ENCODE assay signal across 9 cellular contexts in genomic region chr3:86991840-86992430, GRCh38. TPM values are rescaled to one million over a fixed set of nuclear protein-coding genes. Genes with fewer than 3 reads are reported as not detected.
DNase-seq lines count a peak whose midpoint lies in the region; ATAC-seq and TF ChIP-seq lines count a peak whose summit lies in the region.
"Had no signal": no experiment of that assay in that cellular context is flagged by ENCODE, and none has a peak within 500 bp of the region (broad histone marks: within the 10 kb centered on the region; RNA-seq: fewer than 3 reads in every experiment).

No MANE protein-coding gene starts in this region.

- no peak overlapping the region for H3K9ac ChIP-seq in Loucy (ENCODE audit: low read depth, low read length, poor library complexity, severe bottlenecking)

- no peaks in the 10 kb centered on the region for H3F3A ChIP-seq in Loucy (ENCODE audit: low read depth)

- H3K36me3 ChIP-seq in Loucy (ENCODE audit: insufficient read depth, low read length) (no peaks in the 10 kb centered on the region), ectodermal cell (ENCODE audit: control insufficient read depth, insufficient read depth, low read length) (no peaks in the 10 kb centered on the region), upper lobe of right lung (no peaks in the 10 kb centered on the region)
- H3K36me3 ChIP-seq: cardiac muscle cell had no signal

- H3K9me2 ChIP-seq in Loucy (replicated peaks; ENCODE audit: low read depth, low read length), result no peaks in the 10 kb centered on the region

- H3K79me2 ChIP-seq in Loucy (ENCODE audit: insufficient read depth, low read length), result no peaks in the 10 kb centered on the region

- intact Hi-C loops in upper lobe of right lung (cut with DNase I), result no loop called here

- TF ChIP-seq CTCF in Loucy (conservative IDR thresholded peaks at IDR 0.05; ENCODE audit: low read length) (no peak), upper lobe of right lung (IDR thresholded peaks at IDR 0.05) (no peak)

- 86 to 88% methylated on average over 7 of the region's 8 CpGs for WGBS in ectodermal cell, 2 experiments

- H3K27ac ChIP-seq in ectodermal cell (ENCODE audit: insufficient read depth, low read depth, low read length, poor library complexity, severe bottlenecking), result no peak overlapping the region
- no peak overlapping the region for H3K27ac ChIP-seq in upper lobe of right lung
- H3K27ac ChIP-seq: cardiac muscle cell had no signal

- peak overlapping the region; percentile 70 for H3K4me2 ChIP-seq in Loucy (ENCODE audit: low read depth, low read length, poor library complexity, severe bottlenecking)

- peak overlapping the region; percentile 74 for H3K4me3 ChIP-seq in Loucy (ENCODE audit: low read length, poor library complexity, severe bottlenecking)
- H3K4me3 ChIP-seq in ectodermal cell (ENCODE audit: insufficient read depth, low read depth, low read length), result peak overlapping the region; percentile 66
- peak overlapping the region; percentile 57 for H3K4me3 ChIP-seq in upper lobe of right lung

- H2AFZ ChIP-seq in Loucy (ENCODE audit: low read length), result peak overlapping the region; percentile 96; the same call in 1 of the 2 replicates

- H3K4me1 ChIP-seq in Loucy (ENCODE audit: insufficient read depth, low read length, poor library complexity, severe bottlenecking), result no peaks in the 10 kb centered on the region
- H3K4me1 ChIP-seq in ectodermal cell (ENCODE audit: control insufficient read depth, insufficient read depth, low read length), result no peaks in the 10 kb centered on the region
- no peaks in the 10 kb centered on the region for H3K4me1 ChIP-seq in upper lobe of right lung

- H3K27me3 ChIP-seq in Loucy (ENCODE audit: insufficient read depth, low read length, poor library complexity, severe bottlenecking) (peaks cover 4% of the 10 kb centered on the region), ectodermal cell (ENCODE audit: control insufficient read depth, insufficient read depth, low read length, poor library complexity, severe bottlenecking) (peaks cover 14% of the 10 kb centered on the region), upper lobe of right lung (peaks cover 8% of the 10 kb centered on the region)

- no peaks in the 10 kb centered on the region for H4K20me1 ChIP-seq in Loucy (ENCODE audit: insufficient read depth, low read length, poor library complexity, severe bottlenecking)

- ATAC-seq in upper lobe of right lung, result no peak

- peak; percentile 37 for DNase-seq in myocyte (ENCODE audit: low read depth)
- no peak for DNase-seq in upper lobe of right lung
- DNase-seq in RPMI8226, result no peak
- no peak for DNase-seq in NCI-H2107 (lab: John Stamatoyannopoulos, UW)
- DNase-seq in retina, result no peak

- H3K9me3 ChIP-seq in Loucy (ENCODE audit: insufficient read depth, low read depth, low read length) (no peaks in the 10 kb centered on the region), ectodermal cell (ENCODE audit: control insufficient read depth, low read length) (no peaks in the 10 kb centered on the region), upper lobe of right lung (no peaks in the 10 kb centered on the region)

RNA-seq across cellular contexts. Expression of gene VGLL3, which starts 1.0 kb away (rescaled TPM):
- 56.8 TPM for polyA plus RNA-seq in ectodermal cell (2013, experiment 1 of 4)
- 32.2 TPM for polyA plus RNA-seq in ectodermal cell (2013, experiment 2 of 4)
- 17.2 TPM for polyA plus RNA-seq in ectodermal cell (2013, experiment 3 of 4)
- polyA plus RNA-seq in ectodermal cell (2013, experiment 4 of 4), result 24.7 TPM
- total RNA-seq in myocyte (63.1 and 69.8 TPM in 2 replicates), upper lobe of right lung (61.5 TPM)
- 44.8 TPM for polyA plus RNA-seq in myocyte (2012)
- total RNA-seq: activated CD8-positive, alpha-beta memory T cell treated with anti-CD3 and anti-CD28 coated beads for 36 hours had no signal
